In genomic region chr11:62073061-62073460, GRCh38 we compare ENCODE assay signal across 7 cellular contexts.
"Had no signal": no experiment of that assay in that cellular context is flagged by ENCODE, and none has a peak within 500 bp of the region (broad histone marks: within the 10 kb centered on the region; RNA-seq: fewer than 3 reads in every experiment).

No MANE protein-coding gene starts in this region.

- DNase-seq: H9, HCEC 1CT, IMR-90 had no signal

- ATAC-seq: GM23338 had no signal

- FAIRE-seq: H1, H54, HTR-8/SVneo had no signal

- H3K4me2 ChIP-seq: GM23338 had no signal

- H3K4me1 Mint-ChIP-seq: GM23338, H9 had no signal

- H3K27ac Mint-ChIP-seq: GM23338, H9 had no signal

- H3K4me3 Mint-ChIP-seq: GM23338, H9 had no signal

- H3K9me3 Mint-ChIP-seq: H9 had no signal

- H2AFZ ChIP-seq: GM23338 had no signal

- H3K4me3 ChIP-seq: GM23338 had no signal
